ENCODE assay signal across 8 cellular contexts in genomic region chr10:13160934-13161266, GRCh38. TPM values are rescaled to one million over a fixed set of nuclear protein-coding genes. Genes with fewer than 3 reads are reported as not detected.
A peak's percentile ranks its signal among the peaks of the same experiment; 100 is the strongest.
DNase-seq lines count a peak whose midpoint lies in the region; ATAC-seq and TF ChIP-seq lines count a peak whose summit lies in the region.

No MANE protein-coding gene starts in this region.

- no peaks in the 10 kb centered on the region for H3K9me3 ChIP-seq in PC-3 (ENCODE audit: low read length)
- H3K9me3 ChIP-seq in upper lobe of left lung = no peaks in the 10 kb centered on the region

- peak overlapping the region; percentile 96 for H2AFZ ChIP-seq in PC-3 (ENCODE audit: low read length)

- H3K9ac ChIP-seq in PC-3 (ENCODE audit: low read length) = peak overlapping the region; percentile 52

- POLR2A ChIA-PET in PC-3 (lab: Charles Lee; ENCODE audit: unreplicated experiment) = no interaction called here

- peak overlapping the region; percentile 89 for H3K4me3 ChIP-seq in PC-3 (ENCODE audit: low read length)
- peak overlapping the region in 3 of 4 donors; percentile 46 to 62 (median 47) for H3K4me3 ChIP-seq in upper lobe of left lung

- H3K4me1 ChIP-seq in PC-3 (ENCODE audit: insufficient read depth, low read length) = no peaks in the 10 kb centered on the region
- H3K4me1 ChIP-seq in upper lobe of left lung = peaks cover 7 to 20% (median 10%) of the 10 kb centered on the region in 4 donors

- H3K36me3 ChIP-seq in PC-3 (ENCODE audit: low read depth, low read length) (no peaks in the 10 kb centered on the region), upper lobe of left lung (no peaks in the 10 kb centered on the region)

- H3K4me2 ChIP-seq in PC-3 (ENCODE audit: low read length) = peak overlapping the region; percentile 91

- H3K9me2 ChIP-seq in PC-3 (replicated peaks; ENCODE audit: low read length) = no peaks in the 10 kb centered on the region

- TF ChIP-seq CTCF in PC-3 (conservative IDR thresholded peaks at IDR 0.05; ENCODE audit: low read depth, low read length) (no peak), glutamatergic neuron (IDR thresholded peaks at IDR 0.05; ENCODE audit: partially characterized antibody, unreplicated experiment) (no peak), upper lobe of left lung (IDR thresholded peaks at IDR 0.05) (no peak)

- H3F3A ChIP-seq in PC-3 (ENCODE audit: low read length, unreplicated experiment) = no peaks in the 10 kb centered on the region

- BruUV-seq in PC-3 (replicated peaks; lab: Mats Ljungman, UMichigan) = no TSS peak

- peaks cover 34% of the 10 kb centered on the region for H3K4me1 Mint-ChIP-seq in activated naive CD4-positive, alpha-beta T cell treated with anti-CD3 and anti-CD28 coated beads, Interleukin-2, amount 10 ng/mL, durations not matched to agents 7 days and 5 days
- H3K4me1 Mint-ChIP-seq in glutamatergic neuron (ENCODE audit: low read depth, unreplicated experiment) = peaks cover 7% of the 10 kb centered on the region

- ATAC-seq in PC-3 (no peak), upper lobe of left lung (ENCODE audit: low FRiP score in 2 of 2) (no peak), GM19467 (IDR thresholded peaks at IDR 0.05; ENCODE audit: unreplicated experiment) (no peak)

- DNase-seq in activated naive CD4-positive, alpha-beta T cell treated with anti-CD3 and anti-CD28 coated beads, Interleukin-2, amount 10 ng/mL, durations not matched to agents 7 days and 5 days = no peak
- DNase-seq in activated naive CD4-positive, alpha-beta T cell treated with anti-CD3 and anti-CD28 coated beads, Interleukin-2, amount 50 U/mL, for 16 hours = no peak
- DNase-seq in PC-3 (no peak), glutamatergic neuron (no peak), upper lobe of left lung (no peak), NCI-H524 (lab: John Stamatoyannopoulos, UW) (no peak)
- no peak for DNase-seq in activated CD4-positive, alpha-beta T cell treated with anti-CD3 and anti-CD28 coated beads, Interleukin-2, amount 50 U/mL, for 1 hour

- no peaks in the 10 kb centered on the region for H3K27me3 Mint-ChIP-seq in activated naive CD4-positive, alpha-beta T cell treated with anti-CD3 and anti-CD28 coated beads, Interleukin-2, amount 10 ng/mL, durations not matched to agents 7 days and 5 days
- H3K27me3 Mint-ChIP-seq in glutamatergic neuron (ENCODE audit: unreplicated experiment) = peaks cover 2% of the 10 kb centered on the region

- H4K20me1 ChIP-seq in PC-3 (ENCODE audit: low read length) = no peaks in the 10 kb centered on the region

- H3K27ac ChIP-seq in PC-3 (ENCODE audit: low read length) (no peak overlapping the region), upper lobe of left lung (peak overlapping the region in 1 of 4 donors; percentile 70)

- intact Hi-C loops in PC-3 (cut with micrococcal nuclease) = loop anchor here (2.0 kb wide), 2 partner anchors 116 to 142 kb away; no protein-coding TSS in a partner anchor

- 0 to 3% methylated on average over 4 of the region's 4 CpGs for WGBS in upper lobe of left lung, 2 donors

- no peaks in the 10 kb centered on the region for H3K9me3 Mint-ChIP-seq in activated naive CD4-positive, alpha-beta T cell treated with anti-CD3 and anti-CD28 coated beads, Interleukin-2, amount 10 ng/mL, durations not matched to agents 7 days and 5 days
- H3K9me3 Mint-ChIP-seq in glutamatergic neuron (ENCODE audit: unreplicated experiment) = no peaks in the 10 kb centered on the region

- peaks cover 30% of the 10 kb centered on the region for H3K79me2 ChIP-seq in PC-3 (ENCODE audit: low read length)

- H3K27me3 ChIP-seq in PC-3 (ENCODE audit: low read length) (no peaks in the 10 kb centered on the region), upper lobe of left lung (no peaks in the 10 kb centered on the region)

- TF ChIP-seq POLR2A in upper lobe of left lung (IDR thresholded peaks at IDR 0.05) = no peak

- H3K36me3 Mint-ChIP-seq in activated naive CD4-positive, alpha-beta T cell treated with anti-CD3 and anti-CD28 coated beads, Interleukin-2, amount 10 ng/mL, durations not matched to agents 7 days and 5 days = peaks cover 9% of the 10 kb centered on the region
- no peaks in the 10 kb centered on the region for H3K36me3 Mint-ChIP-seq in glutamatergic neuron (ENCODE audit: unreplicated experiment)

- peak overlapping the region; percentile 88 for H3K4me3 Mint-ChIP-seq in activated naive CD4-positive, alpha-beta T cell treated with anti-CD3 and anti-CD28 coated beads, Interleukin-2, amount 10 ng/mL, durations not matched to agents 7 days and 5 days
- peak overlapping the region; percentile 90 for H3K4me3 Mint-ChIP-seq in glutamatergic neuron (ENCODE audit: unreplicated experiment)

- peak overlapping the region; percentile 81 for H3K27ac Mint-ChIP-seq in activated naive CD4-positive, alpha-beta T cell treated with anti-CD3 and anti-CD28 coated beads, Interleukin-2, amount 10 ng/mL, durations not matched to agents 7 days and 5 days
- peak overlapping the region; percentile 72 for H3K27ac Mint-ChIP-seq in glutamatergic neuron (ENCODE audit: unreplicated experiment)

- CTCF ChIA-PET in activated naive CD4-positive, alpha-beta T cell treated with anti-CD3 and anti-CD28 coated beads, Interleukin-2, amount 10 ng/mL, durations not matched to agents 7 days and 5 days (lab: Charles Lee) = interaction anchor here (0.8 to 2.6 kb wide), 6 partner anchors 15 to 191 kb away, joined by 3 to 13 read pairs (median 6); no protein-coding TSS in a partner anchor
- CTCF ChIA-PET in PC-3 (lab: Charles Lee) = no interaction called here

- TF ChIP-seq EP300 in upper lobe of left lung (IDR thresholded peaks at IDR 0.05) = no peak

RNA-seq across cellular contexts. Expression of gene MCM10, which starts 0.5 kb away (rescaled TPM):
- total RNA-seq in PC-3 (2014; rRNA removed) = 14.3 and 16.1 TPM in 2 replicates
- total RNA-seq in glutamatergic neuron (ENCODE audit: unreplicated experiment) = 5.0 TPM
- 10 to 100 TPM in 1 of 6 donors, 1 to 10 TPM in 1, under 1 TPM in 3, not detected in 1; 0.49 to 18.6 (median 0.61) TPM for total RNA-seq in upper lobe of left lung
